Comparison of ENCODE assay signal across 9 cellular contexts in the genomic region with DNA sequence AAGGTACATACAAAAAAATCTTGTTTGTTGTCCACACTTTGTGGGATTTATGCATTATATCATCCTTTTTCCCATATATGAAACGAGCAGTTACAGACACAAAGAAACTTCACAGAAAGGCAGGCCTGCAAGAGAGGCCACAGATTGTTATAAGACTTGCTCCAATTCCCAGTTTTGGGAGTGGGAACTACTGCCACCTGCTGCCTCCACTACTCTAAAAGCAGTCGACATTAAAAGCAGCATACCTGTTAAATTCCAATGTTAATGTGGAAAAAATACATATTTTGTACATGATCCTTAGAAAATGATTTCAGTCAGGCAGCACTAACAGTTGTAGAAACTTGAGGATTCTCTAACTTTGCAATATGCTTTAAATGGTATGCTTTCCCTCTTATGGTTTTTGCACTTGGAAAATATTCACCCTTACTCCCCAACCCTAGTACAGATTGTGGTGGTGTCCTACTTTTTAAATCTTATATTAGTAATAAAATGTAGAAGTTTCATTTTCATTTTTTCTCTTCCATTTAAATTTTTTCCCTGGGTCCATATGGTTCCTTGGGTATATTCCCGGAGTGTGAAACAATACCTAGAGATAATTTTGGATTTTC. TPM values are rescaled to one million over a fixed set of nuclear protein-coding genes. Genes with fewer than 3 reads are reported as not detected.
DNase-seq lines count a peak whose midpoint lies in the region; ATAC-seq and TF ChIP-seq lines count a peak whose summit lies in the region.
"Had no signal": no experiment of that assay in that cellular context is flagged by ENCODE, and none has a peak within 500 bp of the region (broad histone marks: within the 10 kb centered on the region; RNA-seq: fewer than 3 reads in every experiment).

No MANE protein-coding gene starts in this region.

- H3K79me2 ChIP-seq in neural progenitor cell (ENCODE audit: low read depth) = no peaks in the 10 kb centered on the region

- peaks cover 9% of the 10 kb centered on the region for H3K4me1 ChIP-seq in neural progenitor cell

- H3K27ac Mint-ChIP-seq in endothelial cell (ENCODE audit: unreplicated experiment) = no peak overlapping the region
- no peak overlapping the region for H3K27ac Mint-ChIP-seq in neural progenitor cell
- H3K27ac Mint-ChIP-seq in activated naive CD8-positive, alpha-beta T cell treated with anti-CD3 and anti-CD28 coated beads, Interleukin-2, amount 50 U/mL, for 24 hours = no peak overlapping the region
- H3K27ac Mint-ChIP-seq: dendritic cell treated with granulocyte-macrophage colony-stimulating factor and Interleukin-4, amounts not matched to agents 40 ng/mL and 50 ng/mL, for 4 days had no signal

- no peak overlapping the region for H3K27ac ChIP-seq in neural progenitor cell

- H3K9me3 ChIP-seq in neural progenitor cell (ENCODE audit: low read depth) = no peaks in the 10 kb centered on the region

- H3K4me1 Mint-ChIP-seq in endothelial cell (ENCODE audit: unreplicated experiment) (peaks cover 22% of the 10 kb centered on the region), neural progenitor cell (peaks cover 21% of the 10 kb centered on the region)
- H3K4me1 Mint-ChIP-seq in activated naive CD8-positive, alpha-beta T cell treated with anti-CD3 and anti-CD28 coated beads, Interleukin-2, amount 50 U/mL, for 24 hours = no peaks in the 10 kb centered on the region

- ATAC-seq in GM18505 (IDR thresholded peaks at IDR 0.05; ENCODE audit: unreplicated experiment) = no peak
- ATAC-seq in activated naive CD8-positive, alpha-beta T cell treated with anti-CD3 and anti-CD28 coated beads, Interleukin-2, amount 50 U/mL, for 24 hours = no peak
- ATAC-seq in stimulated activated naive CD8-positive, alpha-beta T cell treated with anti-CD3 and anti-CD28 coated beads, Interleukin-15, Interleukin-2, amounts not matched to agents 100 U/mL and 50 U/mL, for 24 hours = no peak

- H3K4me2 ChIP-seq in neural progenitor cell = no peak overlapping the region

- H3K9me3 Mint-ChIP-seq in endothelial cell (ENCODE audit: unreplicated experiment) = no peaks in the 10 kb centered on the region
- H3K9me3 Mint-ChIP-seq in neural progenitor cell = no peaks in the 10 kb centered on the region
- H3K9me3 Mint-ChIP-seq in activated naive CD8-positive, alpha-beta T cell treated with anti-CD3 and anti-CD28 coated beads, Interleukin-2, amount 50 U/mL, for 24 hours = no peaks in the 10 kb centered on the region
- H3K9me3 Mint-ChIP-seq: dendritic cell treated with granulocyte-macrophage colony-stimulating factor and Interleukin-4, amounts not matched to agents 40 ng/mL and 50 ng/mL, for 4 days had no signal

- H3K36me3 ChIP-seq in neural progenitor cell = no peaks in the 10 kb centered on the region

- no peak overlapping the region for H3K9ac ChIP-seq in neural progenitor cell

- no peaks in the 10 kb centered on the region for H3F3A ChIP-seq in neural progenitor cell (ENCODE audit: low read depth)

- H3K27me3 ChIP-seq in neural progenitor cell = no peaks in the 10 kb centered on the region

- no peaks in the 10 kb centered on the region for H4K20me1 ChIP-seq in neural progenitor cell (ENCODE audit: low read depth)

- H3K36me3 Mint-ChIP-seq in endothelial cell (ENCODE audit: low read depth, unreplicated experiment) (no peaks in the 10 kb centered on the region), neural progenitor cell (no peaks in the 10 kb centered on the region)
- no peaks in the 10 kb centered on the region for H3K36me3 Mint-ChIP-seq in activated naive CD8-positive, alpha-beta T cell treated with anti-CD3 and anti-CD28 coated beads, Interleukin-2, amount 50 U/mL, for 24 hours (ENCODE audit: low read depth)

- TF ChIP-seq CTCF in endothelial cell (IDR thresholded peaks at IDR 0.05; ENCODE audit: unreplicated experiment) (peak; percentile 29), neural progenitor cell (IDR thresholded peaks at IDR 0.05) (peak; percentile 69)

- H3K4me3 Mint-ChIP-seq in endothelial cell (ENCODE audit: unreplicated experiment) (no peak overlapping the region), neural progenitor cell (no peak overlapping the region)
- H3K4me3 Mint-ChIP-seq in activated naive CD8-positive, alpha-beta T cell treated with anti-CD3 and anti-CD28 coated beads, Interleukin-2, amount 50 U/mL, for 24 hours = no peak overlapping the region
- H3K4me3 Mint-ChIP-seq: dendritic cell treated with granulocyte-macrophage colony-stimulating factor and Interleukin-4, amounts not matched to agents 40 ng/mL and 50 ng/mL, for 4 days had no signal

- TF ChIP-seq POLR2A in GM18505 (IDR thresholded peaks at IDR 0.05; ENCODE audit: borderline replicate concordance, extremely low read depth, insufficient read depth, insufficient read length) = no peak

- DNase-seq in ELR (ENCODE audit: low read depth) (peak; percentile 52), NCI-H748 (lab: John Stamatoyannopoulos, UW; ENCODE audit: unreplicated experiment) (peak; percentile 80), endothelial cell (ENCODE audit: low spot score) (peak; percentile 32), neural progenitor cell (ENCODE audit: low spot score) (peak; percentile 59)
- DNase-seq in activated naive CD8-positive, alpha-beta T cell treated with anti-CD3 and anti-CD28 coated beads, Interleukin-2, amount 50 U/mL, for 24 hours = no peak
- no peak for DNase-seq in stimulated activated naive CD8-positive, alpha-beta T cell treated with anti-CD3 and anti-CD28 coated beads, Interleukin-15, Interleukin-2, amounts not matched to agents 100 U/mL and 50 U/mL, for 24 hours
- DNase-seq in activated CD4-positive, alpha-beta T cell treated with anti-CD3 and anti-CD28 coated beads for 4 hours = no peak

- H3K27me3 Mint-ChIP-seq in endothelial cell (ENCODE audit: unreplicated experiment) (peaks cover 2% of the 10 kb centered on the region), neural progenitor cell (ENCODE audit: insufficient read depth, low read depth) (no peaks in the 10 kb centered on the region)
- no peaks in the 10 kb centered on the region for H3K27me3 Mint-ChIP-seq in activated naive CD8-positive, alpha-beta T cell treated with anti-CD3 and anti-CD28 coated beads, Interleukin-2, amount 50 U/mL, for 24 hours
- H3K27me3 Mint-ChIP-seq: dendritic cell treated with granulocyte-macrophage colony-stimulating factor and Interleukin-4, amounts not matched to agents 40 ng/mL and 50 ng/mL, for 4 days had no signal

- H3K4me3 ChIP-seq in neural progenitor cell = no peak overlapping the region

- H2AFZ ChIP-seq in neural progenitor cell (replicated peaks) = peak overlapping the region; percentile 82

RNA-seq across cellular contexts. Expression of a gene that starts 37.9 kb away (rescaled TPM):
- not detected for total RNA-seq in endothelial cell (ENCODE audit: unreplicated experiment)
- not detected in 2 replicates for total RNA-seq in neural progenitor cell (ENCODE audit: low replicate concordance)

Comparison
In these comparisons a context has a peak if more than half of its experiments do, and no peak if none do; other contexts are left out.
1. DNase-seq: peak in ELR (single experiment), NCI-H748 (single experiment), endothelial cell (single experiment) and neural progenitor cell (single experiment); none in activated naive CD8-positive, alpha-beta T cell treated with anti-CD3 and anti-CD28 coated beads, Interleukin-2, amount 50 U/mL, for 24 hours (single experiment), stimulated activated naive CD8-positive, alpha-beta T cell treated with anti-CD3 and anti-CD28 coated beads, Interleukin-15, Interleukin-2, amounts not matched to agents 100 U/mL and 50 U/mL, for 24 hours (single experiment) and activated CD4-positive, alpha-beta T cell treated with anti-CD3 and anti-CD28 coated beads for 4 hours (0 of 2).